Comparison of ENCODE assay signal across 8 cellular contexts in genomic region chr19:50537769-50538230, GRCh38. TPM values are rescaled to one million over a fixed set of nuclear protein-coding genes. Genes with fewer than 3 reads are reported as not detected.
A peak's percentile ranks its signal among the peaks of the same experiment; 100 is the strongest.
DNase-seq lines count a peak whose midpoint lies in the region; ATAC-seq and TF ChIP-seq lines count a peak whose summit lies in the region.

No MANE protein-coding gene starts in this region.

- peak; percentile 76 for TF ChIP-seq CTCF in CD4-positive, alpha-beta T cell (IDR thresholded peaks at IDR 0.05)
- TF ChIP-seq CTCF in OCI-LY7 (conservative IDR thresholded peaks at IDR 0.05; ENCODE audit: low read length) (peak; percentile 92), neural cell (IDR thresholded peaks at IDR 0.05; ENCODE audit: poor library complexity, severe bottlenecking) (peak; percentile 79)

- H3K9ac ChIP-seq in neural cell (ENCODE audit: low read length): no peak overlapping the region

- H3K4me3 ChIP-seq in OCI-LY7 (ENCODE audit: low read depth, low read length, poor library complexity, severe bottlenecking): no peak overlapping the region
- H3K4me3 ChIP-seq in neural cell (ENCODE audit: low read length): no peak overlapping the region

- POLR2A ChIA-PET in CD4-positive, alpha-beta T cell (lab: Charles Lee): no interaction called here
- POLR2A ChIA-PET in OCI-LY7 (lab: Charles Lee): interaction anchor here (0.6 kb wide), 2 partner anchors 209 to 1804 kb away, joined by 4 to 12 read pairs; no protein-coding TSS in a partner anchor

- no TSS peak for BruUV-seq in OCI-LY7 (replicated peaks; lab: Mats Ljungman, UMichigan)

- CTCF ChIA-PET in CD4-positive, alpha-beta T cell (lab: Charles Lee): interaction anchor here (0.6 to 1.3 kb wide), 4 partner anchors 174 to 977 kb away, joined by 3 to 4 read pairs (median 3); no protein-coding TSS in a partner anchor
- CTCF ChIA-PET in OCI-LY7 (lab: Charles Lee; ENCODE audit: unreplicated experiment): no interaction called here

- no peaks in the 10 kb centered on the region for H3K36me3 ChIP-seq in OCI-LY7 (ENCODE audit: insufficient read depth, low read length)
- H3K36me3 ChIP-seq in neural cell (ENCODE audit: insufficient read depth, low read length): peaks cover under 1% of the 10 kb centered on the region

- H3K4me2 ChIP-seq in OCI-LY7 (ENCODE audit: low read length): no peak overlapping the region
- no peak overlapping the region for H3K4me2 ChIP-seq in neural cell (ENCODE audit: low read length)

- H3K79me2 ChIP-seq in OCI-LY7 (ENCODE audit: insufficient read depth, low read depth, low read length) (no peaks in the 10 kb centered on the region), neural cell (replicated peaks; ENCODE audit: insufficient read depth, low read length) (peaks cover 53% of the 10 kb centered on the region)

- no peaks in the 10 kb centered on the region for H3K4me1 Mint-ChIP-seq in CD4-positive, alpha-beta T cell (ENCODE audit: low read depth)

- peaks cover 19% of the 10 kb centered on the region for H3K27me3 Mint-ChIP-seq in CD4-positive, alpha-beta T cell

- no peak for TF ChIP-seq EP300 in neural cell (conservative IDR thresholded peaks at IDR 0.05; ENCODE audit: poor library complexity, severe bottlenecking)

- H3K9me3 Mint-ChIP-seq in CD4-positive, alpha-beta T cell: peaks cover 3% of the 10 kb centered on the region

- H2AFZ ChIP-seq in OCI-LY7 (ENCODE audit: low read length): no peak overlapping the region
- H2AFZ ChIP-seq in neural cell (ENCODE audit: low read depth, low read length): no peak overlapping the region

- ATAC-seq in CD4-positive, alpha-beta T cell (ENCODE audit: poor library complexity): peak; percentile 41
- ATAC-seq in GM21576 (IDR thresholded peaks at IDR 0.05; ENCODE audit: unreplicated experiment): no peak

- H3K9me2 ChIP-seq in OCI-LY7 (ENCODE audit: insufficient read depth, low read length) (no peaks in the 10 kb centered on the region), neural cell (ENCODE audit: insufficient read depth, low read length) (no peaks in the 10 kb centered on the region)

- no peaks in the 10 kb centered on the region for H3F3A ChIP-seq in neural cell (ENCODE audit: insufficient read depth, low read length, poor library complexity, severe bottlenecking)

- peak; percentile 35 to 69 (median 50) for DNase-seq in CD4-positive, alpha-beta T cell
- DNase-seq in HK-2 (ENCODE audit: unreplicated experiment) (peak; percentile 68), OCI-LY7 (ENCODE audit: low spot score) (peak; percentile 76), activated T-cell treated with anti-CD3 and anti-CD28 coated beads for 4 hours (peak; percentile 41), fibroblast of gingiva (ENCODE audit: low read depth) (peak; percentile 60), substantia nigra (lab: John Stamatoyannopoulos, UW) (peak; percentile 28 to 94 (median 80))

- peaks cover under 1% of the 10 kb centered on the region for H3K9me3 ChIP-seq in CD4-positive, alpha-beta T cell (ENCODE audit: control insufficient read depth, low read length)
- no peaks in the 10 kb centered on the region for H3K9me3 ChIP-seq in OCI-LY7 (ENCODE audit: low read length)
- no peaks in the 10 kb centered on the region for H3K9me3 ChIP-seq in neural cell (ENCODE audit: low read length)

- H4K20me1 ChIP-seq in OCI-LY7 (ENCODE audit: insufficient read depth, low read length) (no peaks in the 10 kb centered on the region), neural cell (ENCODE audit: insufficient read depth) (no peaks in the 10 kb centered on the region)

- intact Hi-C loops in CD4-positive, alpha-beta T cell (cut with DNase I, micrococcal nuclease): loop anchor here (1.0 to 10.0 kb wide), 3 partner anchors 246 to 387 kb away; no protein-coding TSS in a partner anchor
- intact Hi-C loops in OCI-LY7 (cut with micrococcal nuclease; ENCODE audit: unreplicated experiment): loop anchor here (5.0 kb wide), 1 partner anchor 245 kb away; no protein-coding TSS in a partner anchor

- TF ChIP-seq RAD21 in neural cell (conservative IDR thresholded peaks at IDR 0.05): peak; percentile 70

- no peak overlapping the region for H3K27ac Mint-ChIP-seq in CD4-positive, alpha-beta T cell

- H3K27ac ChIP-seq in CD4-positive, alpha-beta T cell (ENCODE audit: low read depth, low read length): no peak overlapping the region
- H3K27ac ChIP-seq in OCI-LY7 (ENCODE audit: low read depth, low read length, poor library complexity, severe bottlenecking): no peak overlapping the region
- H3K27ac ChIP-seq in neural cell (ENCODE audit: low read length): no peak overlapping the region
- peak overlapping the region; percentile 11 for H3K27ac ChIP-seq in substantia nigra (ENCODE audit: low read depth, low read length, poor library complexity, severe bottlenecking)

- no peak overlapping the region for H3K4me3 Mint-ChIP-seq in CD4-positive, alpha-beta T cell

- H3K36me3 Mint-ChIP-seq in CD4-positive, alpha-beta T cell (ENCODE audit: low read depth): no peaks in the 10 kb centered on the region

- H3K4me1 ChIP-seq in OCI-LY7 (ENCODE audit: insufficient read depth, low read length, poor library complexity, severe bottlenecking): no peaks in the 10 kb centered on the region

- H3K27me3 ChIP-seq in CD4-positive, alpha-beta T cell (ENCODE audit: control insufficient read depth, insufficient read depth, low read length): peaks cover 3% of the 10 kb centered on the region
- no peaks in the 10 kb centered on the region for H3K27me3 ChIP-seq in neural cell (ENCODE audit: insufficient read depth, low read depth, low read length)

TF ChIP-seq in neural cell, 6 proteins besides CTCF, POLR2A, EP300 and RAD21:
- TF ChIP-seq TAF1 (IDR thresholded peaks at IDR 0.05; ENCODE audit: low read depth): no peak
- peak; percentile 77 for TF ChIP-seq SMC3 (conservative IDR thresholded peaks at IDR 0.05; ENCODE audit: poor library complexity)

RNA-seq across cellular contexts. Expression of gene ASPDH, which starts 24.1 kb away (rescaled TPM):
- total RNA-seq in CD4-positive, alpha-beta T cell: not detected
- total RNA-seq in OCI-LY7 (2014; rRNA removed; shearing (Covaris generic)): not detected in 2 replicates
- total RNA-seq in OCI-LY7 (2022): not detected in 2 replicates
- polyA plus RNA-seq in neural cell: 0.98 TPM in 1 of 2 replicates, not detected in the other
- polyA minus RNA-seq in neural cell: not detected in 2 replicates

RNA-seq across cellular contexts. Expression of gene JOSD2, which starts 26.8 kb away (rescaled TPM):
- 10 to 100 TPM; 11.7 to 11.9 TPM for total RNA-seq in CD4-positive, alpha-beta T cell
- total RNA-seq in OCI-LY7 (2014; rRNA removed; shearing (Covaris generic)): 10.6 and 13.0 TPM in 2 replicates
- 15.9 and 17.8 TPM in 2 replicates for total RNA-seq in OCI-LY7 (2022)
- polyA plus RNA-seq in neural cell: 6.6 and 10.7 TPM in 2 replicates
- 2.8 and 2.9 TPM in 2 replicates for polyA minus RNA-seq in neural cell

RNA-seq across cellular contexts. Expression of gene LRRC4B, which starts 30.4 kb away (rescaled TPM):
- total RNA-seq in CD4-positive, alpha-beta T cell: not detected
- not detected in 2 replicates for total RNA-seq in OCI-LY7 (2014; rRNA removed; shearing (Covaris generic))
- 0.29 TPM in 1 of 2 replicates, not detected in the other for total RNA-seq in OCI-LY7 (2022)
- 83.1 and 98.9 TPM in 2 replicates for polyA plus RNA-seq in neural cell
- 151 and 186 TPM in 2 replicates for polyA minus RNA-seq in neural cell
